12 cellular contexts compared by ENCODE assay signal in genomic region chr4:122759639-122760310, GRCh38. TPM values are rescaled to one million over a fixed set of nuclear protein-coding genes. Genes with fewer than 3 reads are reported as not detected.
DNase-seq lines count a peak whose midpoint lies in the region; ATAC-seq and TF ChIP-seq lines count a peak whose summit lies in the region.
"Had no signal": no experiment of that assay in that cellular context is flagged by ENCODE, and none has a peak within 500 bp of the region (broad histone marks: within the 10 kb centered on the region; RNA-seq: fewer than 3 reads in every experiment).

No MANE protein-coding gene starts in this region.

- H3K4me3 Mint-ChIP-seq in neural progenitor cell = no peak overlapping the region
- H3K4me3 Mint-ChIP-seq: activated CD4-positive, alpha-beta memory T cell treated with anti-CD3 and anti-CD28 coated beads for 36 hours had no signal

- H3K9me3 Mint-ChIP-seq in neural progenitor cell = no peaks in the 10 kb centered on the region
- H3K9me3 Mint-ChIP-seq: activated CD4-positive, alpha-beta memory T cell treated with anti-CD3 and anti-CD28 coated beads for 36 hours had no signal

- H3K4me1 Mint-ChIP-seq in neural progenitor cell = peaks cover 9% of the 10 kb centered on the region

- H2AFZ ChIP-seq in OCI-LY1 (ENCODE audit: low read length) (no peak overlapping the region), neural progenitor cell (replicated peaks) (peak overlapping the region; percentile 38)

- H3K9ac ChIP-seq in OCI-LY1 (ENCODE audit: low read length) (no peak overlapping the region), neural progenitor cell (no peak overlapping the region)

- H3K27ac ChIP-seq in OCI-LY1 (ENCODE audit: low read depth, low read length, poor library complexity, severe bottlenecking) (no peak overlapping the region), neural progenitor cell (no peak overlapping the region)

- no peaks in the 10 kb centered on the region for H3K9me2 ChIP-seq in OCI-LY1 (ENCODE audit: low read depth, low read length)

- no peak overlapping the region for H3K27ac Mint-ChIP-seq in neural progenitor cell
- H3K27ac Mint-ChIP-seq: activated CD4-positive, alpha-beta memory T cell treated with anti-CD3 and anti-CD28 coated beads for 36 hours had no signal

- no peaks in the 10 kb centered on the region for H3F3A ChIP-seq in OCI-LY1 (ENCODE audit: insufficient read depth, low read length)
- H3F3A ChIP-seq in neural progenitor cell (ENCODE audit: low read depth) = peaks cover 12% of the 10 kb centered on the region

- H3K4me1 ChIP-seq in OCI-LY1 (ENCODE audit: insufficient read depth, low read length, severe bottlenecking) (peaks cover 4% of the 10 kb centered on the region), neural progenitor cell (peaks cover 25% of the 10 kb centered on the region)

- no peak for ATAC-seq in HG02840 (IDR thresholded peaks at IDR 0.05; ENCODE audit: low FRiP score, unreplicated experiment)

- no peaks in the 10 kb centered on the region for H3K36me3 ChIP-seq in OCI-LY1 (ENCODE audit: insufficient read depth, low read length)
- no peaks in the 10 kb centered on the region for H3K36me3 ChIP-seq in neural progenitor cell

- H3K79me2 ChIP-seq in OCI-LY1 (ENCODE audit: insufficient read depth, low read length) (no peaks in the 10 kb centered on the region), neural progenitor cell (ENCODE audit: low read depth) (no peaks in the 10 kb centered on the region)

- H3K4me3 ChIP-seq in OCI-LY1 (ENCODE audit: low read depth, low read length, poor library complexity, severe bottlenecking) (no peak overlapping the region), cardiac fibroblast (replicated peaks in 1 of 2; ENCODE audit: low read depth in 2 of 2, low read length in 2 of 2) (no peak overlapping the region), neural progenitor cell (no peak overlapping the region)

- peaks cover 3% of the 10 kb centered on the region for H3K27me3 Mint-ChIP-seq in neural progenitor cell (ENCODE audit: insufficient read depth, low read depth)

- H3K4me2 ChIP-seq in OCI-LY1 (ENCODE audit: low read length) (no peak overlapping the region), neural progenitor cell (no peak overlapping the region)

- peak; percentile 1 for DNase-seq in NCI-H82 (lab: John Stamatoyannopoulos, UW)
- no peak for DNase-seq in NCI-H82 treated with DMSO at 0.1 percent for 48 hours (lab: John Stamatoyannopoulos, UW; ENCODE audit: unreplicated experiment)
- DNase-seq in cardiac fibroblast (ENCODE audit: low read depth in 2 of 2) = peak; percentile 50 to 59
- no peak for DNase-seq in neural progenitor cell (ENCODE audit: low spot score)
- DNase-seq in anterior cingulate cortex (lab: John Stamatoyannopoulos, UW) = no peak
- no peak for DNase-seq in amygdala (lab: John Stamatoyannopoulos, UW)
- DNase-seq: activated CD4-positive, alpha-beta memory T cell treated with anti-CD3 and anti-CD28 coated beads for 36 hours; AML-193; NCI-H1092; stimulated activated CD4-positive, alpha-beta T cell treated with anti-CD3 and anti-CD28 coated beads, Interleukin-12 subunit alpha, Interleukin-12 subunit beta, amount 100 ng/mL, for 4 hours had no signal

- H3K36me3 Mint-ChIP-seq in neural progenitor cell = no peaks in the 10 kb centered on the region
- H3K36me3 Mint-ChIP-seq: activated CD4-positive, alpha-beta memory T cell treated with anti-CD3 and anti-CD28 coated beads for 36 hours had no signal

- H4K20me1 ChIP-seq in OCI-LY1 (ENCODE audit: insufficient read depth, low read length) = no peaks in the 10 kb centered on the region
- no peaks in the 10 kb centered on the region for H4K20me1 ChIP-seq in neural progenitor cell (ENCODE audit: low read depth)

- H3K27me3 ChIP-seq in OCI-LY1 (ENCODE audit: insufficient read depth, low read length) (no peaks in the 10 kb centered on the region), neural progenitor cell (no peaks in the 10 kb centered on the region)

- TF ChIP-seq CTCF in OCI-LY1 (IDR thresholded peaks at IDR 0.05; ENCODE audit: low read length) (peak; percentile 9; the same call in 1 of the 2 replicates), cardiac fibroblast (IDR thresholded peaks at IDR 0.05; ENCODE audit: low read depth, low read length) (peak; percentile 62), neural progenitor cell (IDR thresholded peaks at IDR 0.05) (peak; percentile 35)

- H3K9me3 ChIP-seq in OCI-LY1 (ENCODE audit: low read length) (no peaks in the 10 kb centered on the region), neural progenitor cell (ENCODE audit: low read depth) (no peaks in the 10 kb centered on the region)

RNA-seq across cellular contexts. Expression of gene BBS12, which starts 27.3 kb away (rescaled TPM):
- total RNA-seq in neural progenitor cell (ENCODE audit: low replicate concordance) = 5.9 and 7.7 TPM in 2 replicates

Comparison
In these comparisons a context has a peak if more than half of its experiments do, and no peak if none do; other contexts are left out.
1. DNase-seq: peak in NCI-H82 (single experiment) and cardiac fibroblast (2 of 2); none in NCI-H82 treated with DMSO at 0.1 percent for 48 hours (single experiment), neural progenitor cell (single experiment), anterior cingulate cortex (0 of 58) and amygdala (0 of 56).
2. CTCF ChIP-seq: peak in every context shown above with its lines; median percentile 62 in cardiac fibroblast; 35 in neural progenitor cell; 9 in OCI-LY1.